In the genomic region with DNA sequence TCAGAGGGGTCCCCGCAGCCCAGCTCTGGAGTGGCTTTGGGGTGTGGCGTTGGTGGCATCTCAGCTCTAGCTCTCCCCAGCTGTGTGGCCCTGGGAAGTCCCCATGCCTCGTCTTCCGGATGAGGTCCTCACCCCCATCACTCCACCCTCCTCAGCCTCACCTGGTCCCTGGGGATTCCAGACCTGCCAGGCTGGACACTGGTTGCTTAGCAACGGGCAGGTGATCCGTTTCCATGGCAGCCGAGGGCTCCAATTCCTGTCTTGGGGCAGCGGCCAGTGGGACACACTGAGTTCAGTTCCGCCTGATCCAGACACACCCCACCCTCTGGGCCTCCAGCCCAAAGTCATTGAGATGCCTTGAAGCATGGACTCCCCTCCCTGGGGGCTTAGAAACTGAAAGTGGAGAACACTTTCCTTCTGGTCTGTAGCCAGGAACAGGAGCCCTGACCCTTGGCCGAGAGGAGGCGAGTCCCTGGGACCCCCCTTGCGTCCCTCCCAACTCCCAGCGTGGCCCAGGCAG, we compare ENCODE assay signal across 15 cellular contexts. TPM values are rescaled to one million over a fixed set of nuclear protein-coding genes. Genes with fewer than 3 reads are reported as not detected.
DNase-seq lines count a peak whose midpoint lies in the region; ATAC-seq and TF ChIP-seq lines count a peak whose summit lies in the region.
"Had no signal": no experiment of that assay in that cellular context is flagged by ENCODE, and none has a peak within 500 bp of the region (broad histone marks: within the 10 kb centered on the region; RNA-seq: fewer than 3 reads in every experiment).

No MANE protein-coding gene starts in this region.

- peak; percentile 5; the same call in 1 of the 2 replicates for TF ChIP-seq RAD21 in Ishikawa (IDR thresholded peaks at IDR 0.05; ENCODE audit: low read depth)

- intact Hi-C loops in activated B cell treated with CpG ODN at 0.5 μM for 24 hours (cut with micrococcal nuclease): no loop called here

- ATAC-seq in activated B cell treated with CpG ODN at 0.5 μM for 24 hours (ENCODE audit: low read depth): peak; percentile 58
- no peak for ATAC-seq in HG03280 (IDR thresholded peaks at IDR 0.05; ENCODE audit: unreplicated experiment)
- ATAC-seq in HG03097 (IDR thresholded peaks at IDR 0.05; ENCODE audit: low FRiP score, unreplicated experiment): no peak

- no peaks in the 10 kb centered on the region for H3K9me3 Mint-ChIP-seq in activated B cell treated with CpG ODN at 0.5 μM for 24 hours

- DNase-seq in DMS53 (lab: John Stamatoyannopoulos, UW) (peak; percentile 90), activated B cell treated with CpG ODN at 0.5 μM for 24 hours (no peak), mucosa of gallbladder (ENCODE audit: low spot score) (peak; percentile 42), NCI-H128 (lab: John Stamatoyannopoulos, UW; ENCODE audit: unreplicated experiment) (no peak), NCI-H1092 (lab: John Stamatoyannopoulos, UW) (no peak)
- DNase-seq: activated CD8-positive, alpha-beta memory T cell treated with anti-CD3 and anti-CD28 coated beads, Interleukin-2, amount 50 U/mL, for 4 hours; activated naive CD8-positive, alpha-beta T cell treated with anti-CD3 and anti-CD28 coated beads for 36 hours; KBM-7 had no signal

- no peaks in the 10 kb centered on the region for H3K4me1 Mint-ChIP-seq in activated B cell treated with CpG ODN at 0.5 μM for 24 hours
- H3K4me1 Mint-ChIP-seq: activated naive CD8-positive, alpha-beta T cell treated with anti-CD3 and anti-CD28 coated beads for 36 hours had no signal

- TF ChIP-seq CTCF in activated B cell treated with CpG ODN at 0.5 μM for 24 hours (IDR thresholded peaks at IDR 0.05): no peak

- H3K4me3 Mint-ChIP-seq in activated B cell treated with CpG ODN at 0.5 μM for 24 hours: no peak overlapping the region
- H3K4me3 Mint-ChIP-seq: activated naive CD8-positive, alpha-beta T cell treated with anti-CD3 and anti-CD28 coated beads for 36 hours had no signal

- TF ChIP-seq EP300 in Ishikawa (IDR thresholded peaks at IDR 0.05; ENCODE audit: borderline replicate concordance): peak; percentile 80

- no peaks in the 10 kb centered on the region for H3K27me3 Mint-ChIP-seq in activated B cell treated with CpG ODN at 0.5 μM for 24 hours
- H3K27me3 Mint-ChIP-seq: activated naive CD8-positive, alpha-beta T cell treated with anti-CD3 and anti-CD28 coated beads for 36 hours had no signal

- CTCF ChIA-PET in activated B cell treated with CpG ODN at 0.5 μM for 24 hours (lab: Charles Lee): no interaction called here

- POLR2A ChIA-PET in activated B cell treated with CpG ODN at 0.5 μM for 24 hours (lab: Charles Lee): no interaction called here

- no peak overlapping the region for H3K27ac Mint-ChIP-seq in activated B cell treated with CpG ODN at 0.5 μM for 24 hours
- H3K27ac Mint-ChIP-seq: activated naive CD8-positive, alpha-beta T cell treated with anti-CD3 and anti-CD28 coated beads for 36 hours had no signal

- no peaks in the 10 kb centered on the region for H3K36me3 Mint-ChIP-seq in activated B cell treated with CpG ODN at 0.5 μM for 24 hours (ENCODE audit: low read depth)
- H3K36me3 Mint-ChIP-seq: activated naive CD8-positive, alpha-beta T cell treated with anti-CD3 and anti-CD28 coated beads for 36 hours had no signal

TF ChIP-seq in Ishikawa, 13 proteins besides CTCF, POLR2A, EP300 and RAD21:
- TF ChIP-seq, protein P1, sequence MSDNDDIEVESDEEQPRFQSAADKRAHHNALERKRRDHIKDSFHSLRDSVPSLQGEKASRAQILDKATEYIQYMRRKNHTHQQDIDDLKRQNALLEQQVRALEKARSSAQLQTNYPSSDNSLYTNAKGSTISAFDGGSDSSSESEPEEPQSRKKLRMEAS (IDR thresholded peaks at IDR 0.05): peak; percentile 52; the same call in 1 of the 2 replicates
- TF ChIP-seq EGR1 (IDR thresholded peaks at IDR 0.05) (no peak; the same call in 1 of the 2 replicates), TCF12 (IDR thresholded peaks at IDR 0.05; ENCODE audit: low read depth) (peak; percentile 85), NFIC (IDR thresholded peaks at IDR 0.05) (peak; percentile 84), FOXM1 (IDR thresholded peaks at IDR 0.05; ENCODE audit: borderline replicate concordance, low read depth) (0 out of 2 replicates have a peak, but pooled peaks have one; percentile 43), ZBTB7A (IDR thresholded peaks at IDR 0.05; ENCODE audit: low read depth) (peak; percentile 88), CEBPB (IDR thresholded peaks at IDR 0.05) (no peak)
- TF ChIP-seq, protein P2, sequence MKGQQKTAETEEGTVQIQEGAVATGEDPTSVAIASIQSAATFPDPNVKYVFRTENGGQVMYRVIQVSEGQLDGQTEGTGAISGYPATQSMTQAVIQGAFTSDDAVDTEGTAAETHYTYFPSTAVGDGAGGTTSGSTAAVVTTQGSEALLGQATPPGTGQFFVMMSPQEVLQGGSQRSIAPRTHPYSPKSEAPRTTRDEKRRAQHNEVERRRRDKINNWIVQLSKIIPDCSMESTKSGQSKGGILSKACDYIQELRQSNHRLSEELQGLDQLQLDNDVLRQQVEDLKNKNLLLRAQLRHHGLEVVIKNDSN (IDR thresholded peaks at IDR 0.05): peak; percentile 68

RNA-seq across cellular contexts. Expression of a gene that starts 7.7 kb away (rescaled TPM):
- total RNA-seq in activated B cell treated with CpG ODN at 0.5 μM for 24 hours (not detected in 2 replicates), mucosa of gallbladder (79.4 TPM)
- total RNA-seq: fibroblast of lung had no signal

RNA-seq across cellular contexts. Expression of a gene that starts 34.5 kb away (rescaled TPM):
- not detected in 2 replicates for total RNA-seq in activated B cell treated with CpG ODN at 0.5 μM for 24 hours
- total RNA-seq in mucosa of gallbladder: 26.1 TPM
- total RNA-seq: activated naive CD8-positive, alpha-beta T cell treated with anti-CD3 and anti-CD28 coated beads for 36 hours; SJSA1 had no signal

RNA-seq across cellular contexts. Expression of a gene that starts 48.0 kb away (rescaled TPM):
- not detected in 2 replicates for total RNA-seq in activated B cell treated with CpG ODN at 0.5 μM for 24 hours
- total RNA-seq in mucosa of gallbladder: not detected
- total RNA-seq: activated naive CD8-positive, alpha-beta T cell treated with anti-CD3 and anti-CD28 coated beads for 36 hours; chondrocyte; fibroblast of lung; myocyte; SJSA1 had no signal

RNA-seq across cellular contexts. Expression of a gene that starts 54.0 kb away (rescaled TPM):
- total RNA-seq in activated B cell treated with CpG ODN at 0.5 μM for 24 hours: 404 and 417 TPM in 2 replicates
- 270 TPM for total RNA-seq in mucosa of gallbladder

Comparison
In these comparisons a context has a peak if more than half of its experiments do, and no peak if none do; other contexts are left out.
1. DNase-seq: peak in DMS53 (single experiment) and mucosa of gallbladder (single experiment); none in activated B cell treated with CpG ODN at 0.5 μM for 24 hours (single experiment), NCI-H128 (single experiment) and NCI-H1092 (single experiment).
2. RNA of a gene that starts 7.7 kb away (total RNA-seq): 79.4 TPM in mucosa of gallbladder (single experiment); not detected in activated B cell treated with CpG ODN at 0.5 μM for 24 hours; every median in the first group is over 10 times any median in the second.
3. RNA of a gene that starts 34.5 kb away (total RNA-seq): 26.1 TPM in mucosa of gallbladder (single experiment); not detected in activated B cell treated with CpG ODN at 0.5 μM for 24 hours; every median in the first group is over 10 times any median in the second.